In genomic region chr6:12351672-12352071, GRCh38 we compare ENCODE assay signal across 21 cellular contexts.
"Had no signal": no experiment of that assay in that cellular context is flagged by ENCODE, and none has a peak within 500 bp of the region (broad histone marks: within the 10 kb centered on the region; RNA-seq: fewer than 3 reads in every experiment).

No MANE protein-coding gene starts in this region.

- H3K4me3 Mint-ChIP-seq: activated B cell treated with CpG ODN at 0.5 μM for 24 hours; activated CD4-positive, alpha-beta T cell treated with anti-CD3 and anti-CD28 coated beads, Interleukin-2, amount 10 ng/mL, durations not matched to agents 24 days and 14 days; activated CD8-positive, alpha-beta T cell treated with anti-CD3 and anti-CD28 coated beads, Interleukin-2, amount 10 ng/mL, durations not matched to agents 7 days and 5 days; activated naive CD4-positive, alpha-beta T cell treated with anti-CD3 and anti-CD28 coated beads, Interleukin-2, amount 10 ng/mL, durations not matched to agents 7 days and 5 days; activated naive CD8-positive, alpha-beta T cell treated with anti-CD3 and anti-CD28 coated beads, Interleukin-2, amount 50 U/mL, for 24 hours; activated T-cell treated with anti-CD3 and anti-CD28 coated beads, Interleukin-2, amount 50 U/mL, for 4 hours; naive B cell; neural crest cell had no signal

- H3K27ac Mint-ChIP-seq: activated B cell treated with CpG ODN at 0.5 μM for 24 hours; activated CD4-positive, alpha-beta T cell treated with anti-CD3 and anti-CD28 coated beads, Interleukin-2, amount 10 ng/mL, durations not matched to agents 24 days and 14 days; activated CD8-positive, alpha-beta T cell treated with anti-CD3 and anti-CD28 coated beads, Interleukin-2, amount 10 ng/mL, durations not matched to agents 7 days and 5 days; activated naive CD4-positive, alpha-beta T cell treated with anti-CD3 and anti-CD28 coated beads, Interleukin-2, amount 10 ng/mL, durations not matched to agents 7 days and 5 days; activated naive CD8-positive, alpha-beta T cell treated with anti-CD3 and anti-CD28 coated beads, Interleukin-2, amount 50 U/mL, for 24 hours had no signal

- H3K9me3 ChIP-seq: mucosa of descending colon, thyroid gland had no signal

- H3K36me3 ChIP-seq: brain microvascular endothelial cell, left ventricle myocardium inferior, thyroid gland had no signal

- H3K27ac ChIP-seq: brain microvascular endothelial cell, dorsolateral prefrontal cortex, left ventricle myocardium inferior, thyroid gland had no signal

- H3K9me3 Mint-ChIP-seq: activated naive CD4-positive, alpha-beta T cell treated with anti-CD3 and anti-CD28 coated beads, Interleukin-2, amount 10 ng/mL, durations not matched to agents 7 days and 5 days had no signal

- H3K4me1 Mint-ChIP-seq: activated CD4-positive, alpha-beta T cell treated with anti-CD3 and anti-CD28 coated beads, Interleukin-2, amount 10 ng/mL, durations not matched to agents 24 days and 14 days; activated naive CD4-positive, alpha-beta T cell treated with anti-CD3 and anti-CD28 coated beads, Interleukin-2, amount 10 ng/mL, durations not matched to agents 7 days and 5 days; activated naive CD8-positive, alpha-beta T cell treated with anti-CD3 and anti-CD28 coated beads, Interleukin-2, amount 50 U/mL, for 24 hours had no signal

- H3K36me3 Mint-ChIP-seq: activated naive CD4-positive, alpha-beta T cell treated with anti-CD3 and anti-CD28 coated beads, Interleukin-2, amount 10 ng/mL, durations not matched to agents 7 days and 5 days had no signal

- H3K27me3 Mint-ChIP-seq: activated B cell treated with CpG ODN at 0.5 μM for 24 hours; activated naive CD4-positive, alpha-beta T cell treated with anti-CD3 and anti-CD28 coated beads, Interleukin-2, amount 10 ng/mL, durations not matched to agents 7 days and 5 days had no signal

- FAIRE-seq: colon had no signal

- ATAC-seq: activated CD8-positive, alpha-beta T cell treated with anti-CD3 and anti-CD28 coated beads, Interleukin-2, amount 10 ng/mL, durations not matched to agents 7 days and 5 days; activated naive CD8-positive, alpha-beta T cell treated with anti-CD3 and anti-CD28 coated beads, Interleukin-2, amount 50 U/mL, for 24 hours; activated T-cell treated with anti-CD3 and anti-CD28 coated beads, Interleukin-2, amount 50 U/mL, for 4 hours; mucosa of descending colon had no signal

- DNase-seq: activated B cell treated with CpG ODN at 0.5 μM for 24 hours; activated CD4-positive, alpha-beta T cell treated with anti-CD3 and anti-CD28 coated beads, Interleukin-2, amount 10 ng/mL, durations not matched to agents 24 days and 14 days; activated CD8-positive, alpha-beta memory T cell treated with anti-CD3 and anti-CD28 coated beads, Interleukin-2, amount 50 U/mL, for 4 hours; activated CD8-positive, alpha-beta T cell treated with anti-CD3 and anti-CD28 coated beads, Interleukin-2, amount 10 ng/mL, durations not matched to agents 7 days and 5 days; activated naive CD4-positive, alpha-beta T cell treated with anti-CD3 and anti-CD28 coated beads, Interleukin-2, amount 10 ng/mL, durations not matched to agents 7 days and 5 days; activated naive CD8-positive, alpha-beta T cell treated with anti-CD3 and anti-CD28 coated beads, Interleukin-2, amount 50 U/mL, for 24 hours; activated T-cell treated with anti-CD3 and anti-CD28 coated beads, Interleukin-2, amount 50 U/mL, for 4 hours; aorta; brain microvascular endothelial cell; central memory CD4-positive, alpha-beta T cell; dorsolateral prefrontal cortex; foreskin fibroblast; kidney glomerular epithelial cell; left ventricle myocardium inferior; mucosa of descending colon; naive B cell; stimulated activated CD4-positive, alpha-beta T cell treated with anti-CD3 and anti-CD28 coated beads, Interleukin-2, amount 100 ng/mL, for 24 hours; stimulated activated naive CD4-positive, alpha-beta T cell treated with Interleukin-2 at 50 U/mL for 16 hours; thyroid gland had no signal

- H3K27me3 ChIP-seq: brain microvascular endothelial cell, dorsolateral prefrontal cortex, thyroid gland had no signal

- H3K4me3 ChIP-seq: dorsolateral prefrontal cortex, left ventricle myocardium inferior, mucosa of descending colon, thyroid gland had no signal
